In the genomic region with DNA sequence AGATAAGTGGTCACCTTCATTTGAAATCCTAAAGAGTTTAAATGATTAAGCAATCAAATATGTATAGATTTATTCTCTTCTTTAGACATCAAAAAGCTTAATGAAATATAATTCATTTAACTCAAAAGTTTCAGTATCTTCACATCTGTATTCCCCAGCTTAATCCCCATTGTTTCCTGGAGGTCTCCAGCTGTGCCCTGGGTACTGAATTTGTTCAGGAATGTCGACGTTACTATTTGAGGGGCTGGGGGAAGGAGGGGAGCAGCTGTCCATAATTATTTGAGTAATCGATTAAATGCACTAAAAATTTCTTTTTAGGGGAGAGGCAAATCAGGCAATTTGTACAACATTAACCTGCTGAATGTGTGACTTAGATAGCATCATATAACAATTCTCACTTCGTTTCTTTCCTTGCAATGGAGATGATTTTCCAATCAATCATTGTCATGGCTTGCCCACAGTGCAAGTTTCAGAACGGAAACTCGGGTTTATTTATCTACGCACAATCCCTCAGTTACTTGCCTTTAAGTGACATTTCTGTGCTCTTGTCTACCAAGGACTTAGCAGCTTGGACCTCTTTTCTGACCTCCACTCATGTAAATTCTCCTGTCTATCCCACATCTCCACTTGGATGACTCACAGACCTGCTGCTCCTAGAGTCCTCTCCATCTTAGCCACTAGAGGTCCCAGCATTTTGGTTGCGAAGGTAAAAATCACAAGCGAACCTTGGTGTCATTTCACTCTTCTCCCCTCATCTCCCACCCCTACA, we compare ENCODE assay signal across 11 cellular contexts. TPM values are rescaled to one million over a fixed set of nuclear protein-coding genes. Genes with fewer than 3 reads are reported as not detected.
DNase-seq lines count a peak whose midpoint lies in the region; ATAC-seq and TF ChIP-seq lines count a peak whose summit lies in the region.
"Had no signal": no experiment of that assay in that cellular context is flagged by ENCODE, and none has a peak within 500 bp of the region (broad histone marks: within the 10 kb centered on the region; RNA-seq: fewer than 3 reads in every experiment).

No MANE protein-coding gene starts in this region.

- H3K27ac ChIP-seq in C4-2B (no peak overlapping the region), PC-9 (no peak overlapping the region), foreskin keratinocyte (no peak overlapping the region)

- TF ChIP-seq CTCF in C4-2B (conservative IDR thresholded peaks at IDR 0.05) = peak; percentile 55
- peak; percentile 41; the same call in 1 of the 2 replicates for TF ChIP-seq CTCF in PC-9 (conservative IDR thresholded peaks at IDR 0.05)
- TF ChIP-seq CTCF in foreskin keratinocyte (conservative IDR thresholded peaks at IDR 0.05) = peak; percentile 18

- DNase-seq in PC-9 (no peak), foreskin keratinocyte (no peak), NCI-H748 (lab: John Stamatoyannopoulos, UW; ENCODE audit: unreplicated experiment) (no peak)
- no peak for DNase-seq in stimulated activated CD4-positive, alpha-beta T cell treated with anti-CD3 and anti-CD28 coated beads, Interleukin-1b, Interleukin-23, amount 100 ng/mL, for 48 hours
- DNase-seq: stimulated activated CD4-positive, alpha-beta T cell treated with anti-CD3 and anti-CD28 coated beads, Interleukin-2, amount 100 ng/mL, for 24 hours; T1000 had no signal

- H4K20me1 ChIP-seq in PC-9 (ENCODE audit: insufficient read depth) = no peaks in the 10 kb centered on the region

- no peaks in the 10 kb centered on the region for H3K79me2 ChIP-seq in PC-9 (ENCODE audit: low read depth)

- H3F3A ChIP-seq in PC-9 (ENCODE audit: insufficient read depth, low read depth) = no peaks in the 10 kb centered on the region

- no TSS peak for BruUV-seq in PC-9 (replicated peaks; lab: Mats Ljungman, UMichigan)

- no peaks in the 10 kb centered on the region for H3K4me1 ChIP-seq in PC-9 (replicated peaks; ENCODE audit: insufficient read depth)
- H3K4me1 ChIP-seq in foreskin keratinocyte = no peaks in the 10 kb centered on the region

- H3K36me3 ChIP-seq in PC-9 (ENCODE audit: low read depth) = no peaks in the 10 kb centered on the region

- CTCF ChIA-PET in PC-9 (lab: Charles Lee) = no interaction called here

- H3K4me2 ChIP-seq in PC-9 = no peak overlapping the region

- no peak overlapping the region for H3K4me3 ChIP-seq in PC-9

- H3K9me3 ChIP-seq in PC-9 (ENCODE audit: insufficient read depth, low read depth) = no peaks in the 10 kb centered on the region

- no peaks in the 10 kb centered on the region for H3K9me2 ChIP-seq in PC-9 (ENCODE audit: insufficient read depth)

- no peak overlapping the region for H2AFZ ChIP-seq in PC-9

- ATAC-seq in GM21619 (IDR thresholded peaks at IDR 0.05; ENCODE audit: unreplicated experiment) = peak; percentile 69
- no peak for ATAC-seq in foreskin keratinocyte
- ATAC-seq in GM18519 (IDR thresholded peaks at IDR 0.05; ENCODE audit: low FRiP score, unreplicated experiment) = no peak
- ATAC-seq in esophagus mucosa = no peak
- ATAC-seq: activated T-helper 17 cell treated with anti-CD3 and anti-CD28 coated beads, Interleukin-2, amount 50 U/mL, for 72 hours had no signal

- POLR2A ChIA-PET in PC-9 (lab: Charles Lee; ENCODE audit: unreplicated experiment) = interaction anchor here (0.6 kb wide), 1 partner anchor 1485 kb away, joined by 3 read pairs; no protein-coding TSS in a partner anchor

- intact Hi-C loops in PC-9 (cut with micrococcal nuclease; ENCODE audit: unreplicated experiment) = loop anchor here (10.0 kb wide), 1 partner anchor 255 kb away; no protein-coding TSS in a partner anchor

- peaks cover 13% of the 10 kb centered on the region for H3K27me3 ChIP-seq in PC-9 (ENCODE audit: insufficient read depth, low read depth)
- peaks cover 37% of the 10 kb centered on the region for H3K27me3 ChIP-seq in foreskin keratinocyte

RNA-seq across cellular contexts. Expression of gene DOK5, which starts 3.9 kb away (rescaled TPM):
- total RNA-seq in PC-9 (2021) = not detected in 2 replicates
- not detected in 2 replicates for total RNA-seq in foreskin keratinocyte
- not detected in 2 replicates for polyA plus RNA-seq in foreskin keratinocyte
- total RNA-seq in esophagus mucosa = 0.12 TPM
